In the genomic region with DNA sequence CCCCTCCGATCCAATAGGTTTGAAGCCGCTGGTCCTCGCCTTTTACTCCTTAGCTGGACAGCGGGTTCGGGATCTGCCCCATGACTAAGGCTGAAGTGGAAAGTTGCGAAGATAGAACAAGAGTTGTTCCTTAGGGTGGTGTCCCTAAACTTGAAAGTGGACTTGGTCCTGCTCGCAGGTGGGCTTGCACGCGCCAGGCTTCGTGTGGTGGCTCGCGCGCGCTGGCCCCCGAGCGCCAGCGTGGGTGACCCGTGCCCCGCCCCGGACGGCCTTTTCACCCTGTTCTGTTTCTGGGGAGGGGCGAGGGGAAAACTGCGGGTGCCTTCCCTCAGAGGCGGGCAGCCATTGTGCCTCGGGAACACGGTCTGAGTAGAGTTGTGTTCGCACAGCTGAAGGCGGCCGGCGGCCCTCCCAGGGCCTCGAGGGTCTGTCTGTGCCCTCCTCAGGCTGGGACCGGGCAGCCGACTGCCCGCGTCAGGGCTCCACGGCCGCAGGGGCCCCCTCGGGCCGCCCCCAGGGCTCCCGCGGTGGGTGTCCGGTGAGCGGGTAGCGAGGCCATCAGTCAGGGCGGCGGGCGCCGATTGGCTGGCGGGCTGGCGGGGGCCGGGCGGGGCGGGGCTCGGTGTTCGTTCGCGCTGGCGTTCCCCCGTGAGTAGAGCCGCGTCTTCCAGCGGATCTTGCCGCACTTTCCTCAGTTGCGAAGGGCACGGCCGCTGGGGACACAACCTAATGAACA, we compare ENCODE assay signal across 8 cellular contexts. TPM values are rescaled to one million over a fixed set of nuclear protein-coding genes. Genes with fewer than 3 reads are reported as not detected.
DNase-seq lines count a peak whose midpoint lies in the region; ATAC-seq and TF ChIP-seq lines count a peak whose summit lies in the region.

No MANE protein-coding gene starts in this region.

- POLR2A ChIA-PET in activated CD8-positive, alpha-beta T cell treated with anti-CD3 and anti-CD28 coated beads for 36 hours (lab: Charles Lee): interaction anchor here (0.6 to 2.2 kb wide), 7 partner anchors 10 to 389 kb away, joined by 3 to 10 read pairs (median 4); no protein-coding TSS in a partner anchor

- peaks cover 80% of the 10 kb centered on the region for H3K4me1 Mint-ChIP-seq in activated CD8-positive, alpha-beta T cell treated with anti-CD3 and anti-CD28 coated beads for 36 hours (ENCODE audit: low read depth)

- intact Hi-C loops in activated CD8-positive, alpha-beta T cell treated with anti-CD3 and anti-CD28 coated beads for 36 hours (cut with micrococcal nuclease): no loop called here
- intact Hi-C loops in lower lobe of right lung (cut with DNase I): no loop called here

- H3K9me3 Mint-ChIP-seq in activated CD8-positive, alpha-beta T cell treated with anti-CD3 and anti-CD28 coated beads for 36 hours: no peaks in the 10 kb centered on the region

- H3K4me1 ChIP-seq in lower lobe of right lung: peaks cover 85% of the 10 kb centered on the region

- DNase-seq in AG08396 (ENCODE audit: low spot score) (peak; percentile 97), NCI-H69 (lab: John Stamatoyannopoulos, UW) (peak; percentile 95), ecto neural progenitor cell (ENCODE audit: low spot score) (peak; percentile 91), lower lobe of right lung (peak; percentile 92)
- DNase-seq in activated CD8-positive, alpha-beta T cell treated with anti-CD3 and anti-CD28 coated beads for 36 hours: peak; percentile 87
- peak; percentile 31 to 73 (median 48) for DNase-seq in stimulated activated CD4-positive, alpha-beta T cell treated with anti-CD3 and anti-CD28 coated beads, TNF-alpha, amount 100 ng/mL, for 1 hour (ENCODE audit: low read depth in 3 of 3, low spot score in 1 of 3)

- H3K9me3 ChIP-seq in lower lobe of right lung: no peaks in the 10 kb centered on the region

- peak overlapping the region; percentile 96 for H3K27ac ChIP-seq in lower lobe of right lung

- peak; percentile 45 for ATAC-seq in GM18873 (IDR thresholded peaks at IDR 0.05; ENCODE audit: low FRiP score, unreplicated experiment)
- ATAC-seq in HG03103 (IDR thresholded peaks at IDR 0.05; ENCODE audit: low read depth, unreplicated experiment): peak; percentile 44
- ATAC-seq in activated CD8-positive, alpha-beta T cell treated with anti-CD3 and anti-CD28 coated beads for 36 hours: peak; percentile 84
- peak; percentile 94 to 96 for ATAC-seq in lower lobe of right lung

- H3K27ac Mint-ChIP-seq in activated CD8-positive, alpha-beta T cell treated with anti-CD3 and anti-CD28 coated beads for 36 hours: peak overlapping the region; percentile 87

- H3K36me3 ChIP-seq in lower lobe of right lung: no peaks in the 10 kb centered on the region

- peaks cover 1% of the 10 kb centered on the region for H3K36me3 Mint-ChIP-seq in activated CD8-positive, alpha-beta T cell treated with anti-CD3 and anti-CD28 coated beads for 36 hours (ENCODE audit: low read depth)

- H3K27me3 ChIP-seq in lower lobe of right lung (ENCODE audit: low read depth): no peaks in the 10 kb centered on the region

- peak overlapping the region; percentile 62 for H3K4me3 ChIP-seq in lower lobe of right lung

- H3K4me3 Mint-ChIP-seq in activated CD8-positive, alpha-beta T cell treated with anti-CD3 and anti-CD28 coated beads for 36 hours: peak overlapping the region; percentile 76

- CTCF ChIA-PET in activated CD8-positive, alpha-beta T cell treated with anti-CD3 and anti-CD28 coated beads for 36 hours (lab: Charles Lee): interaction anchor here (1.0 kb wide), 1 partner anchor 31 kb away, joined by 3 read pairs; no protein-coding TSS in a partner anchor

- H3K27me3 Mint-ChIP-seq in activated CD8-positive, alpha-beta T cell treated with anti-CD3 and anti-CD28 coated beads for 36 hours: no peaks in the 10 kb centered on the region

- no peak for TF ChIP-seq CTCF in activated CD8-positive, alpha-beta T cell treated with anti-CD3 and anti-CD28 coated beads for 36 hours (IDR thresholded peaks at IDR 0.05)
- TF ChIP-seq CTCF in lower lobe of right lung (IDR thresholded peaks at IDR 0.05): no peak

RNA-seq across cellular contexts. Expression of gene RREB1, which starts 33.0 kb away (rescaled TPM):
- total RNA-seq in activated CD8-positive, alpha-beta T cell treated with anti-CD3 and anti-CD28 coated beads for 36 hours: 10 to 100 TPM; 18.7 to 19.7 TPM
- total RNA-seq in lower lobe of right lung: 62.8 TPM

Comparison
In these comparisons a context has a peak if more than half of its experiments do, and no peak if none do; other contexts are left out.
1. Peak in every context shown above with its lines: DNase-seq, ATAC-seq, H3K4me3 ChIP-seq and H3K27ac ChIP-seq.
2. ATAC-seq: peak in every context shown above with its lines; median percentile 95 in lower lobe of right lung; 84 in activated CD8-positive, alpha-beta T cell treated with anti-CD3 and anti-CD28 coated beads for 36 hours; 45 in GM18873; 44 in HG03103.